ENCODE assay signal across 7 cellular contexts in genomic region chr1:143504703-143505102, GRCh38.
DNase-seq lines count a peak whose midpoint lies in the region; ATAC-seq, FAIRE-seq and TF ChIP-seq lines count a peak whose summit lies in the region.
"Not testable (repeated sequence)": the region's sequence is repeated elsewhere in the genome, so short reads cannot be mapped to it uniquely, and the experiment has no call there.

No MANE protein-coding gene starts in this region.

- H3K4me3 Mint-ChIP-seq in activated CD4-positive, alpha-beta T cell treated with anti-CD3 and anti-CD28 coated beads for 36 hours; activated T-cell treated with anti-CD3 and anti-CD28 coated beads, Interleukin-2, amount 50 U/mL, for 72 hours; activated naive CD8-positive, alpha-beta T cell treated with anti-CD3 and anti-CD28 coated beads, Interleukin-2, amount 50 U/mL, for 24 hours; chondrocyte (ENCODE audit: unreplicated experiment); nephron progenitor cell; stimulated activated naive CD8-positive, alpha-beta T cell treated with anti-CD3 and anti-CD28 coated beads, Interleukin-15, amount 100 ng/mL, for 72 hours: not testable (repeated sequence)

- DNase-seq in H54 (ENCODE audit: insufficient read length, low spot score); activated CD4-positive, alpha-beta T cell treated with anti-CD3 and anti-CD28 coated beads for 36 hours; activated T-cell treated with anti-CD3 and anti-CD28 coated beads, Interleukin-2, amount 50 U/mL, for 72 hours; activated naive CD8-positive, alpha-beta T cell treated with anti-CD3 and anti-CD28 coated beads, Interleukin-2, amount 50 U/mL, for 24 hours; chondrocyte (ENCODE audit: low spot score); nephron progenitor cell; stimulated activated naive CD8-positive, alpha-beta T cell treated with anti-CD3 and anti-CD28 coated beads, Interleukin-15, amount 100 ng/mL, for 72 hours: not testable (repeated sequence)

- not testable (repeated sequence) for TF ChIP-seq POLR2A in H54 (IDR thresholded peaks at IDR 0.05; ENCODE audit: low read depth, low read length)

- H3K36me3 Mint-ChIP-seq in activated CD4-positive, alpha-beta T cell treated with anti-CD3 and anti-CD28 coated beads for 36 hours (ENCODE audit: low read depth): peaks cover 24% of the 10 kb centered on the region
- H3K36me3 Mint-ChIP-seq in activated T-cell treated with anti-CD3 and anti-CD28 coated beads, Interleukin-2, amount 50 U/mL, for 72 hours (ENCODE audit: insufficient read depth in 2 of 2): peaks cover 18 to 24% of the 10 kb centered on the region in 2 donors
- peaks cover 17% of the 10 kb centered on the region for H3K36me3 Mint-ChIP-seq in activated naive CD8-positive, alpha-beta T cell treated with anti-CD3 and anti-CD28 coated beads, Interleukin-2, amount 50 U/mL, for 24 hours (ENCODE audit: low read depth)
- peaks cover 11% of the 10 kb centered on the region for H3K36me3 Mint-ChIP-seq in chondrocyte (ENCODE audit: low read depth)
- peaks cover 20% of the 10 kb centered on the region for H3K36me3 Mint-ChIP-seq in nephron progenitor cell (ENCODE audit: low read depth)

- FAIRE-seq in H54 (lab: Jason Lieb, UNC): peak; percentile 83

- peaks cover 25% of the 10 kb centered on the region for H3K9me3 Mint-ChIP-seq in activated CD4-positive, alpha-beta T cell treated with anti-CD3 and anti-CD28 coated beads for 36 hours (ENCODE audit: low read depth)
- peaks cover 15 to 23% of the 10 kb centered on the region in 2 donors for H3K9me3 Mint-ChIP-seq in activated T-cell treated with anti-CD3 and anti-CD28 coated beads, Interleukin-2, amount 50 U/mL, for 72 hours
- peaks cover 25% of the 10 kb centered on the region for H3K9me3 Mint-ChIP-seq in activated naive CD8-positive, alpha-beta T cell treated with anti-CD3 and anti-CD28 coated beads, Interleukin-2, amount 50 U/mL, for 24 hours
- H3K9me3 Mint-ChIP-seq in chondrocyte (ENCODE audit: low read depth): peaks cover 26% of the 10 kb centered on the region
- H3K9me3 Mint-ChIP-seq in nephron progenitor cell: peaks cover 33% of the 10 kb centered on the region
- peaks cover 29 to 36% of the 10 kb centered on the region in 2 donors for H3K9me3 Mint-ChIP-seq in stimulated activated naive CD8-positive, alpha-beta T cell treated with anti-CD3 and anti-CD28 coated beads, Interleukin-15, amount 100 ng/mL, for 72 hours

- H3K27me3 Mint-ChIP-seq in activated CD4-positive, alpha-beta T cell treated with anti-CD3 and anti-CD28 coated beads for 36 hours: peaks cover 27% of the 10 kb centered on the region
- H3K27me3 Mint-ChIP-seq in activated T-cell treated with anti-CD3 and anti-CD28 coated beads, Interleukin-2, amount 50 U/mL, for 72 hours (ENCODE audit: low read depth): peaks cover 17% of the 10 kb centered on the region
- peaks cover 20% of the 10 kb centered on the region for H3K27me3 Mint-ChIP-seq in activated naive CD8-positive, alpha-beta T cell treated with anti-CD3 and anti-CD28 coated beads, Interleukin-2, amount 50 U/mL, for 24 hours
- H3K27me3 Mint-ChIP-seq in chondrocyte (ENCODE audit: low read depth): peaks cover 12% of the 10 kb centered on the region
- peaks cover 26% of the 10 kb centered on the region for H3K27me3 Mint-ChIP-seq in nephron progenitor cell (ENCODE audit: low read depth, poor library complexity)
- peaks cover 34% of the 10 kb centered on the region for H3K27me3 Mint-ChIP-seq in stimulated activated naive CD8-positive, alpha-beta T cell treated with anti-CD3 and anti-CD28 coated beads, Interleukin-15, amount 100 ng/mL, for 72 hours

- TF ChIP-seq CTCF in chondrocyte (IDR thresholded peaks at IDR 0.05); nephron progenitor cell (IDR thresholded peaks at IDR 0.05): not testable (repeated sequence)

- POLR2A ChIA-PET in activated CD4-positive, alpha-beta T cell treated with anti-CD3 and anti-CD28 coated beads for 36 hours (lab: Charles Lee): not testable (repeated sequence)

- H3K27ac Mint-ChIP-seq in activated CD4-positive, alpha-beta T cell treated with anti-CD3 and anti-CD28 coated beads for 36 hours: peak overlapping the region; percentile 39
- H3K27ac Mint-ChIP-seq in activated T-cell treated with anti-CD3 and anti-CD28 coated beads, Interleukin-2, amount 50 U/mL, for 72 hours: peak overlapping the region; percentile 64
- H3K27ac Mint-ChIP-seq in activated naive CD8-positive, alpha-beta T cell treated with anti-CD3 and anti-CD28 coated beads, Interleukin-2, amount 50 U/mL, for 24 hours: peak overlapping the region; percentile 59
- H3K27ac Mint-ChIP-seq in chondrocyte (ENCODE audit: unreplicated experiment) (peak overlapping the region; percentile 77), nephron progenitor cell (peak overlapping the region; percentile 9)
- peak overlapping the region; percentile 88 to 97 for H3K27ac Mint-ChIP-seq in stimulated activated naive CD8-positive, alpha-beta T cell treated with anti-CD3 and anti-CD28 coated beads, Interleukin-15, amount 100 ng/mL, for 72 hours

- ATAC-seq in activated CD4-positive, alpha-beta T cell treated with anti-CD3 and anti-CD28 coated beads for 36 hours; activated T-cell treated with anti-CD3 and anti-CD28 coated beads, Interleukin-2, amount 50 U/mL, for 72 hours (replicated peaks in 1 of 2); activated naive CD8-positive, alpha-beta T cell treated with anti-CD3 and anti-CD28 coated beads, Interleukin-2, amount 50 U/mL, for 24 hours; stimulated activated naive CD8-positive, alpha-beta T cell treated with anti-CD3 and anti-CD28 coated beads, Interleukin-15, amount 100 ng/mL, for 72 hours: not testable (repeated sequence)

- intact Hi-C loops in activated CD4-positive, alpha-beta T cell treated with anti-CD3 and anti-CD28 coated beads for 36 hours (cut with DNase I, micrococcal nuclease): not testable (repeated sequence)

- CTCF ChIA-PET in activated CD4-positive, alpha-beta T cell treated with anti-CD3 and anti-CD28 coated beads for 36 hours (lab: Charles Lee): not testable (repeated sequence)

- H3K4me1 Mint-ChIP-seq in activated CD4-positive, alpha-beta T cell treated with anti-CD3 and anti-CD28 coated beads for 36 hours; activated T-cell treated with anti-CD3 and anti-CD28 coated beads, Interleukin-2, amount 50 U/mL, for 72 hours (ENCODE audit: low read depth); activated naive CD8-positive, alpha-beta T cell treated with anti-CD3 and anti-CD28 coated beads, Interleukin-2, amount 50 U/mL, for 24 hours; chondrocyte (ENCODE audit: low read depth); nephron progenitor cell; stimulated activated naive CD8-positive, alpha-beta T cell treated with anti-CD3 and anti-CD28 coated beads, Interleukin-15, amount 100 ng/mL, for 72 hours: not testable (repeated sequence)

Comparison
In these comparisons a context has a peak if more than half of its experiments do, and no peak if none do; other contexts are left out.
1. H3K27ac Mint-ChIP-seq: peak in every context shown above with its lines; median percentile 92 in stimulated activated naive CD8-positive, alpha-beta T cell treated with anti-CD3 and anti-CD28 coated beads, Interleukin-15, amount 100 ng/mL, for 72 hours; 77 in chondrocyte; 64 in activated T-cell treated with anti-CD3 and anti-CD28 coated beads, Interleukin-2, amount 50 U/mL, for 72 hours; 59 in activated naive CD8-positive, alpha-beta T cell treated with anti-CD3 and anti-CD28 coated beads, Interleukin-2, amount 50 U/mL, for 24 hours; 39 in activated CD4-positive, alpha-beta T cell treated with anti-CD3 and anti-CD28 coated beads for 36 hours; 9 in nephron progenitor cell.